In genomic region chr9:136280535-136281315, GRCh38 we compare ENCODE assay signal across 24 cellular contexts. TPM values are rescaled to one million over a fixed set of nuclear protein-coding genes. Genes with fewer than 3 reads are reported as not detected.
"Had no signal": no experiment of that assay in that cellular context is flagged by ENCODE, and none has a peak within 500 bp of the region (broad histone marks: within the 10 kb centered on the region; RNA-seq: fewer than 3 reads in every experiment).

No MANE protein-coding gene starts in this region.

- H3K36me3 ChIP-seq: esophagus squamous epithelium, gastrocnemius medialis, heart right ventricle, left lung, lower lobe of right lung had no signal

- H3K9me3 Mint-ChIP-seq: naive thymus-derived CD4-positive, alpha-beta T cell had no signal

- DNase-seq: dermis blood vessel endothelial cell; dorsolateral prefrontal cortex; effector CD4-positive, alpha-beta T cell; effector memory CD4-positive, alpha-beta T cell; esophagus squamous epithelium; foreskin fibroblast; foreskin melanocyte; gastrocnemius medialis; glutamatergic neuron; head of caudate nucleus; heart right ventricle; hippocampal formation; left cardiac atrium; left ventricle myocardium superior; lower lobe of right lung; mesendoderm; midbrain; naive thymus-derived CD4-positive, alpha-beta T cell had no signal

- H3K4me3 Mint-ChIP-seq: naive thymus-derived CD4-positive, alpha-beta T cell had no signal

- H3K27ac ChIP-seq: coronary artery, dorsolateral prefrontal cortex, esophagus squamous epithelium, gastrocnemius medialis, heart right ventricle, left lung, lower lobe of right lung had no signal

- ATAC-seq: gastrocnemius medialis; heart right ventricle; left cardiac atrium; left lung; left ventricle myocardium superior; lower lobe of right lung; naive thymus-derived CD4-positive, alpha-beta T cell had no signal

- H3K36me3 Mint-ChIP-seq: naive thymus-derived CD4-positive, alpha-beta T cell had no signal

- H3K4me3 ChIP-seq: coronary artery, dorsolateral prefrontal cortex, esophagus squamous epithelium, gastrocnemius medialis, heart right ventricle, left lung, lower lobe of right lung had no signal

- H3K27ac Mint-ChIP-seq: naive thymus-derived CD4-positive, alpha-beta T cell had no signal

- H3K9me3 ChIP-seq: esophagus squamous epithelium, gastrocnemius medialis, heart right ventricle, left lung, lower lobe of right lung had no signal

RNA-seq across cellular contexts. Expression of gene CCDC187, which starts 23.2 kb away (rescaled TPM):
- total RNA-seq: dermis blood vessel endothelial cell, endothelial cell of umbilical vein, esophagus squamous epithelium, gastrocnemius medialis, glomerular endothelial cell, left cardiac atrium, left ventricle myocardium superior, lung microvascular endothelial cell had no signal
- polyA plus RNA-seq: endothelial cell of umbilical vein; esophagus; naive thymus-derived CD4-positive, alpha-beta T cell had no signal
